Comparison of ENCODE assay signal across 8 cellular contexts in genomic region chr22:25447689-25448434, GRCh38.
DNase-seq lines count a peak whose midpoint lies in the region; ATAC-seq and TF ChIP-seq lines count a peak whose summit lies in the region.

No MANE protein-coding gene starts in this region.

- CTCF ChIA-PET in AG04449 (lab: Yijun Ruan, JAX), result interaction anchor here (0.6 to 3.1 kb wide), 33 partner anchors 11 to 877 kb away, joined by 3 to 22 read pairs (median 5); no protein-coding TSS in a partner anchor

- POLR2A ChIA-PET in AG04449 (lab: Yijun Ruan, JAX), result no interaction called here

- no peaks in the 10 kb centered on the region for H3K36me3 ChIP-seq in kidney epithelial cell (ENCODE audit: control insufficient read depth, insufficient read depth, low read length)

- ATAC-seq in GM18861 (IDR thresholded peaks at IDR 0.05; ENCODE audit: unreplicated experiment) (peak; percentile 42), HG03135 (IDR thresholded peaks at IDR 0.05; ENCODE audit: unreplicated experiment) (peak; percentile 86)
- peak; percentile 89 to 92 for ATAC-seq in activated CD4-positive, CD25-positive, alpha-beta regulatory T cell treated with anti-CD3 and anti-CD28 coated beads, Interleukin-2, amount 50 U/mL, for 24 hours

- H3K4me3 ChIP-seq in AG04449 (ENCODE audit: low read depth, low read length) (peak overlapping the region; percentile 77), kidney epithelial cell (ENCODE audit: low read depth, low read length) (peak overlapping the region; percentile 73)

- no peaks in the 10 kb centered on the region for H3K27me3 ChIP-seq in kidney epithelial cell (ENCODE audit: control insufficient read depth, insufficient read depth, low read length)

- DNase-seq in AG04449 (ENCODE audit: low read depth, low spot score) (no peak), NCI-H345 treated with DMSO at 0.1 percent for 48 hours (lab: John Stamatoyannopoulos, UW; ENCODE audit: unreplicated experiment) (peak; percentile 57), cerebellum (ENCODE audit: low spot score) (peak; percentile 90), kidney epithelial cell (ENCODE audit: low read depth) (no peak)
- peak; percentile 79 to 85 for DNase-seq in stimulated activated CD4-positive, alpha-beta T cell treated with anti-CD3 and anti-CD28 coated beads, Interleukin-15, amount 100 ng/mL, for 48 hours (ENCODE audit: low read depth in 2 of 2)

- TF ChIP-seq CTCF in AG04449 (IDR thresholded peaks at IDR 0.05; ENCODE audit: insufficient read depth, low read length, missing control alignments) (peak; percentile 99), kidney epithelial cell (IDR thresholded peaks at IDR 0.05; ENCODE audit: insufficient read depth, low read length, poor library complexity, severe bottlenecking) (peak; percentile 91)

Comparison
In these comparisons a context has a peak if more than half of its experiments do, and no peak if none do; other contexts are left out.
1. DNase-seq: peak in NCI-H345 treated with DMSO at 0.1 percent for 48 hours (single experiment), cerebellum (single experiment) and stimulated activated CD4-positive, alpha-beta T cell treated with anti-CD3 and anti-CD28 coated beads, Interleukin-15, amount 100 ng/mL, for 48 hours (2 of 2); none in AG04449 (single experiment) and kidney epithelial cell (single experiment).
2. Peak in every context shown above with its lines, with median percentiles within 50 percentile points of each other: ATAC-seq.